In the genomic region with DNA sequence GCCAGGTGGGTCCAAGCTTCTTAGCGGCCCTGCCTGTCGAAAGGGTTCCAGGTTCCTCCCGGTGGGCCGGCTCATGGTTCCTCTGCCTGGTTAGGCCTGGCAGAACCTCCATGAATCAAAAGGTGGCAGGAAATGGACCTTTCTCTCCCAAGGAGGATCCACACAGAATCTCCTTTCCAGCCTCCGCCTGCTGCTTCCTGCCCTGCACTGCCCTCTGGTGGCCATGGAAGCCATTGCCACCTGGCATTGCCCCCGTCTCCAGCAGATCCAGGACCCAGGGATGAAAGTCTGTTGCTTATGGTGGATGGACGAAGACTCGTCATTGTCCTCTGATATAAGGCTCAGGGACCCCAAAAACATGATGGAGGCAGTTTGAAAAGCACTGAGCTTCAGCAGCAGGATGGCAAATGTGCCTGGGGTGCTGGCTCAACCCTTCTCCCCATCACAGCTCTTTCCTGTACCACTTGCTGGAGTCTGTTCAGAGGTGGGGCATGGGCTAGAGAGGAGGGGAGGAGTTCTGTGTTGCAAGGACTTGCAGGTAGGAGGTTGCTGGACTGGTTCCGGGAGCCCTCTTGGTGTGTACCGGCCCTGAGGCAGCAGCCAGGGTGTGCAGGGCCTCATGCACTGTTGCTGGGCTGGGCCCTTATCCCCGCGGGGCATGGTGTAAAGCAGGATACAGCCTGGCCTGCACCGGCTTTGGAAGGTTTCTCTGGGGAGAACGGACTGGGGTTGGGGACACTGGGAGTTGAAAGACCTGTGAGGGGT, we compare ENCODE assay signal across 8 cellular contexts. TPM values are rescaled to one million over a fixed set of nuclear protein-coding genes. Genes with fewer than 3 reads are reported as not detected.
DNase-seq lines count a peak whose midpoint lies in the region; ATAC-seq and TF ChIP-seq lines count a peak whose summit lies in the region.

No MANE protein-coding gene starts in this region.

- no peak overlapping the region for H3K9ac ChIP-seq in MM.1S (ENCODE audit: low read length)

- no peaks in the 10 kb centered on the region for H3K9me2 ChIP-seq in MM.1S (replicated peaks; ENCODE audit: insufficient read depth, low read length)

- peak; percentile 73 for ATAC-seq in GM19438 (IDR thresholded peaks at IDR 0.05; ENCODE audit: low read depth, unreplicated experiment)

- H3K79me2 ChIP-seq in MM.1S (ENCODE audit: low read length) = no peaks in the 10 kb centered on the region

- peak; percentile 81 for DNase-seq in BE2C
- DNase-seq in MM.1S = peak; percentile 47
- peak; percentile 55 to 64 for DNase-seq in SJSA1 (ENCODE audit: low read depth in 1 of 2, low spot score in 2 of 2)
- DNase-seq in activated naive CD4-positive, alpha-beta T cell treated with Interleukin-2 at 50 U/mL for 16 hours = peak; percentile 75
- peak; percentile 49 for DNase-seq in globus pallidus (ENCODE audit: low spot score)
- peak; percentile 46 for DNase-seq in pons (ENCODE audit: low spot score)
- peak; percentile 88 for DNase-seq in ureter (ENCODE audit: low spot score)

- H3K36me3 ChIP-seq in BE2C = no peaks in the 10 kb centered on the region
- H3K36me3 ChIP-seq in MM.1S (replicated peaks; ENCODE audit: insufficient read depth, low read length) = no peaks in the 10 kb centered on the region
- no peaks in the 10 kb centered on the region for H3K36me3 ChIP-seq in SJSA1

- no peak overlapping the region for H3K4me2 ChIP-seq in MM.1S (ENCODE audit: low read depth, low read length)

- H3K27me3 ChIP-seq in BE2C (no peaks in the 10 kb centered on the region), MM.1S (replicated peaks; ENCODE audit: insufficient read depth, low read length) (no peaks in the 10 kb centered on the region), SJSA1 (replicated peaks) (peaks cover 3% of the 10 kb centered on the region)

- peak; percentile 99 for TF ChIP-seq CTCF in BE2C (IDR thresholded peaks at IDR 0.05; ENCODE audit: low read depth, low read length)
- peak; percentile 99 for TF ChIP-seq CTCF in MM.1S (IDR thresholded peaks at IDR 0.05; ENCODE audit: low read length)

- H3K9me3 ChIP-seq in BE2C (no peaks in the 10 kb centered on the region), MM.1S (replicated peaks; ENCODE audit: insufficient read depth, low read length) (no peaks in the 10 kb centered on the region), SJSA1 (replicated peaks) (no peaks in the 10 kb centered on the region)

- 0 out of 2 replicates have a peak overlapping the region, but pooled peaks have one; percentile 20 for H2AFZ ChIP-seq in MM.1S (ENCODE audit: low read length)

- H3K27ac ChIP-seq in MM.1S (ENCODE audit: low read length) (no peak overlapping the region), SJSA1 (no peak overlapping the region)

- H3K4me1 ChIP-seq in BE2C = no peaks in the 10 kb centered on the region
- peaks cover 4% of the 10 kb centered on the region; the same call in 1 of the 2 replicates for H3K4me1 ChIP-seq in MM.1S (ENCODE audit: low read length)
- no peaks in the 10 kb centered on the region for H3K4me1 ChIP-seq in SJSA1 (replicated peaks)

- no peaks in the 10 kb centered on the region for H4K20me1 ChIP-seq in MM.1S (ENCODE audit: insufficient read depth, low read length)

- H3K4me3 ChIP-seq in BE2C (ENCODE audit: low read depth, low read length) = no peak overlapping the region
- H3K4me3 ChIP-seq in MM.1S (ENCODE audit: low read length) = no peak overlapping the region
- no peak overlapping the region for H3K4me3 ChIP-seq in SJSA1

- no peaks in the 10 kb centered on the region for H3F3A ChIP-seq in MM.1S (ENCODE audit: insufficient read depth, low read length)

RNA-seq across cellular contexts. Expression of a gene that starts 11.3 kb away (rescaled TPM):
- not detected for polyA plus RNA-seq in BE2C (2012; ENCODE audit: insufficient read depth, insufficient read length, low read depth)
- 0.08 and 0.19 TPM in 2 replicates for total RNA-seq in SJSA1 (2014; rRNA removed; shearing (Covaris generic))
- total RNA-seq in ureter = 31.4 TPM

RNA-seq across cellular contexts. Expression of a gene that starts 30.6 kb away (rescaled TPM):
- polyA plus RNA-seq in BE2C (2012; ENCODE audit: insufficient read depth, insufficient read length, low read depth) = 2.2 TPM
- 0.85 and 2.0 TPM in 2 replicates for total RNA-seq in SJSA1 (2014; rRNA removed; shearing (Covaris generic))
- 16.8 TPM for total RNA-seq in ureter

RNA-seq across cellular contexts. Expression of a gene that starts 58.3 kb away (rescaled TPM):
- 1.3 TPM for polyA plus RNA-seq in BE2C (2012; ENCODE audit: insufficient read depth, insufficient read length, low read depth)
- total RNA-seq in SJSA1 (2014; rRNA removed; shearing (Covaris generic)) = not detected in 2 replicates
- 0.34 TPM for total RNA-seq in ureter

Comparison
In these comparisons a context has a peak if more than half of its experiments do, and no peak if none do; other contexts are left out.
1. RNA of a gene that starts 11.3 kb away (total RNA-seq): 31.4 TPM in ureter (single experiment); 0.08 to 0.19 TPM in SJSA1; every median in the first group is over 10 times any median in the second.
2. Peak in every context shown above with its lines, with median percentiles within 50 percentile points of each other: DNase-seq.